In genomic region chr11:47847537-47847891, GRCh38 we compare ENCODE assay signal across 8 cellular contexts. TPM values are rescaled to one million over a fixed set of nuclear protein-coding genes. Genes with fewer than 3 reads are reported as not detected.
DNase-seq lines count a peak whose midpoint lies in the region; ATAC-seq and TF ChIP-seq lines count a peak whose summit lies in the region.

No MANE protein-coding gene starts in this region.

- peaks cover 37% of the 10 kb centered on the region for H3K4me1 ChIP-seq in CD4-positive, CD25-positive, alpha-beta regulatory T cell (ENCODE audit: control insufficient read depth, insufficient read depth, low read length, poor library complexity, severe bottlenecking)
- H3K4me1 ChIP-seq in OCI-LY7 (ENCODE audit: insufficient read depth, low read length, poor library complexity, severe bottlenecking), result peaks cover 46% of the 10 kb centered on the region
- H3K4me1 ChIP-seq in endocrine pancreas (ENCODE audit: control insufficient read depth, insufficient read depth, low read length), result peaks cover 11% of the 10 kb centered on the region
- peaks cover 21% of the 10 kb centered on the region for H3K4me1 ChIP-seq in neuron (ENCODE audit: insufficient read depth, low read length)

- CTCF ChIA-PET in OCI-LY7 (lab: Charles Lee; ENCODE audit: unreplicated experiment), result no interaction called here

- H3K9me3 ChIP-seq in CD4-positive, CD25-positive, alpha-beta regulatory T cell (ENCODE audit: control insufficient read depth in 2 of 2, low read length in 2 of 2), result no peaks in the 10 kb centered on the region
- H3K9me3 ChIP-seq in OCI-LY7 (ENCODE audit: low read length), result no peaks in the 10 kb centered on the region
- no peaks in the 10 kb centered on the region for H3K9me3 ChIP-seq in endocrine pancreas (ENCODE audit: control insufficient read depth, low read length)
- H3K9me3 ChIP-seq in neuron (ENCODE audit: low read length), result no peaks in the 10 kb centered on the region

- no peak for ATAC-seq in CD4-positive, CD25-positive, alpha-beta regulatory T cell (ENCODE audit: low read depth in 2 of 2)
- no peak for ATAC-seq in left colon

- intact Hi-C loops in OCI-LY7 (cut with micrococcal nuclease; ENCODE audit: unreplicated experiment), result no loop called here
- intact Hi-C loops in left colon (cut with DNase I, micrococcal nuclease), result no loop called here

- peak overlapping the region; percentile 94 for H3K4me2 ChIP-seq in OCI-LY7 (ENCODE audit: low read length)

- H3K9ac ChIP-seq in endocrine pancreas (ENCODE audit: control insufficient read depth, insufficient read depth, low read length), result peak overlapping the region; percentile 99

- peak overlapping the region; percentile 98 to 99 (median 99) for H3K4me3 Mint-ChIP-seq in CD4-positive, CD25-positive, alpha-beta regulatory T cell

- H3K4me3 ChIP-seq in CD4-positive, CD25-positive, alpha-beta regulatory T cell (ENCODE audit: low read depth, low read length), result peak overlapping the region; percentile 99
- H3K4me3 ChIP-seq in OCI-LY7 (ENCODE audit: low read depth, low read length, poor library complexity, severe bottlenecking) (peak overlapping the region; percentile 94), endocrine pancreas (ENCODE audit: control insufficient read depth, insufficient read depth, low read length) (peak overlapping the region; percentile 95), neuron (ENCODE audit: low read length) (peak overlapping the region; percentile 90)

- H3K79me2 ChIP-seq in OCI-LY7 (ENCODE audit: insufficient read depth, low read depth, low read length), result peaks cover 18% of the 10 kb centered on the region

- no peaks in the 10 kb centered on the region for H3K27me3 Mint-ChIP-seq in CD4-positive, CD25-positive, alpha-beta regulatory T cell

- H3K4me1 Mint-ChIP-seq in CD4-positive, CD25-positive, alpha-beta regulatory T cell, result peaks cover 21 to 63% (median 36%) of the 10 kb centered on the region in 4 donors

- no TSS peak for BruUV-seq in OCI-LY7 (replicated peaks; lab: Mats Ljungman, UMichigan)

- H3K27me3 ChIP-seq in CD4-positive, CD25-positive, alpha-beta regulatory T cell (ENCODE audit: control insufficient read depth, insufficient read depth, low read length), result no peaks in the 10 kb centered on the region
- H3K27me3 ChIP-seq in endocrine pancreas (ENCODE audit: control insufficient read depth, insufficient read depth, low read length) (no peaks in the 10 kb centered on the region), neuron (ENCODE audit: insufficient read depth, low read length) (no peaks in the 10 kb centered on the region)

- peaks cover 4% of the 10 kb centered on the region for H3K36me3 Mint-ChIP-seq in CD4-positive, CD25-positive, alpha-beta regulatory T cell

- H3K9me3 Mint-ChIP-seq in CD4-positive, CD25-positive, alpha-beta regulatory T cell, result no peaks in the 10 kb centered on the region

- H4K20me1 ChIP-seq in OCI-LY7 (ENCODE audit: insufficient read depth, low read length), result peaks cover 19% of the 10 kb centered on the region; the same call in 1 of the 2 replicates

- H3K9me2 ChIP-seq in OCI-LY7 (ENCODE audit: insufficient read depth, low read length), result no peaks in the 10 kb centered on the region

- peaks cover 34% of the 10 kb centered on the region for H3K36me3 ChIP-seq in CD4-positive, CD25-positive, alpha-beta regulatory T cell (ENCODE audit: control insufficient read depth, insufficient read depth, low read length)
- peaks cover 41% of the 10 kb centered on the region for H3K36me3 ChIP-seq in OCI-LY7 (ENCODE audit: insufficient read depth, low read length)
- no peaks in the 10 kb centered on the region for H3K36me3 ChIP-seq in endocrine pancreas (ENCODE audit: control insufficient read depth, insufficient read depth, low read length)
- peaks cover 41% of the 10 kb centered on the region for H3K36me3 ChIP-seq in neuron (ENCODE audit: insufficient read depth, low read length)

- H2AFZ ChIP-seq in OCI-LY7 (ENCODE audit: low read length) (peak overlapping the region; percentile 94), neuron (ENCODE audit: low read depth, low read length) (peak overlapping the region; percentile 53)

- peak overlapping the region; percentile 91 for H3K27ac ChIP-seq in CD4-positive, CD25-positive, alpha-beta regulatory T cell (ENCODE audit: insufficient read depth, low read length, poor library complexity, severe bottlenecking)
- peak overlapping the region; percentile 59 for H3K27ac ChIP-seq in OCI-LY7 (ENCODE audit: low read depth, low read length, poor library complexity, severe bottlenecking)

- POLR2A ChIA-PET in OCI-LY7 (lab: Charles Lee), result interaction anchor here (0.5 to 1.5 kb wide), 8 partner anchors 12 to 124 kb away, joined by 3 to 5 read pairs (median 4); no protein-coding TSS in a partner anchor

- DNase-seq in CD4-positive, CD25-positive, alpha-beta regulatory T cell, result no peak
- DNase-seq in OCI-LY7 (ENCODE audit: low spot score) (no peak), left colon (no peak), T1000 (lab: John Stamatoyannopoulos, UW) (no peak), NCI-H146 (lab: John Stamatoyannopoulos, UW) (no peak)
- no peak for DNase-seq in activated CD4-positive, CD25-positive, alpha-beta regulatory T cell (lab: John Stamatoyannopoulos, UW)

- no peak for TF ChIP-seq CTCF in OCI-LY7 (conservative IDR thresholded peaks at IDR 0.05; ENCODE audit: low read length)

- H3K27ac Mint-ChIP-seq in CD4-positive, CD25-positive, alpha-beta regulatory T cell, result peak overlapping the region; percentile 99 to 100 (median 99)

RNA-seq across cellular contexts. Expression of gene NUP160, which starts 0.6 kb away (rescaled TPM):
- total RNA-seq in CD4-positive, CD25-positive, alpha-beta regulatory T cell, result 43.0 TPM
- polyA plus RNA-seq in CD4-positive, CD25-positive, alpha-beta regulatory T cell, result 10 to 100 TPM; 23.5 to 40.2 (median 24.8) TPM
- total RNA-seq in OCI-LY7 (2014; rRNA removed; shearing (Covaris generic)), result 23.9 and 32.0 TPM in 2 replicates
- total RNA-seq in OCI-LY7 (2022) (65.6 and 70.6 TPM in 2 replicates), left colon (10 to 100 TPM; 17.2 to 23.4 TPM)
